Comparison of ENCODE assay signal across 11 cellular contexts in genomic region chr21:45539046-45539795, GRCh38. TPM values are rescaled to one million over a fixed set of nuclear protein-coding genes. Genes with fewer than 3 reads are reported as not detected.
DNase-seq lines count a peak whose midpoint lies in the region; ATAC-seq lines count a peak whose summit lies in the region.
"Had no signal": no experiment of that assay in that cellular context is flagged by ENCODE, and none has a peak within 500 bp of the region (broad histone marks: within the 10 kb centered on the region; RNA-seq: fewer than 3 reads in every experiment).

No MANE protein-coding gene starts in this region.

- H3K9me3 Mint-ChIP-seq in activated CD8-positive, alpha-beta memory T cell treated with anti-CD3 and anti-CD28 coated beads, Interleukin-2, amount 10 ng/mL, durations not matched to agents 7 days and 5 days (ENCODE audit: low read depth): no peaks in the 10 kb centered on the region
- H3K9me3 Mint-ChIP-seq: naive thymus-derived CD4-positive, alpha-beta T cell had no signal

- peak overlapping the region; percentile 11 for H3K27ac Mint-ChIP-seq in activated CD8-positive, alpha-beta memory T cell treated with anti-CD3 and anti-CD28 coated beads, Interleukin-2, amount 10 ng/mL, durations not matched to agents 7 days and 5 days

- peaks cover 19% of the 10 kb centered on the region for H3K4me1 Mint-ChIP-seq in activated CD8-positive, alpha-beta memory T cell treated with anti-CD3 and anti-CD28 coated beads, Interleukin-2, amount 10 ng/mL, durations not matched to agents 7 days and 5 days

- no peak overlapping the region for H3K4me3 Mint-ChIP-seq in activated CD8-positive, alpha-beta memory T cell treated with anti-CD3 and anti-CD28 coated beads, Interleukin-2, amount 10 ng/mL, durations not matched to agents 7 days and 5 days

- H3K4me3 ChIP-seq in H7 (ENCODE audit: insufficient read depth, low read depth, low read length): no peak overlapping the region
- H3K4me3 ChIP-seq: esophagus muscularis mucosa had no signal

- peaks cover 1% of the 10 kb centered on the region; the same call in 1 of the 2 replicates for H3K36me3 ChIP-seq in H7 (replicated peaks; ENCODE audit: control insufficient read depth, insufficient read depth, low read length)
- H3K36me3 ChIP-seq: esophagus muscularis mucosa had no signal

- H3K36me3 Mint-ChIP-seq in activated CD8-positive, alpha-beta memory T cell treated with anti-CD3 and anti-CD28 coated beads, Interleukin-2, amount 10 ng/mL, durations not matched to agents 7 days and 5 days: peaks cover 5% of the 10 kb centered on the region

- DNase-seq in H7 (peak; percentile 43), islet precursor cell (peak; percentile 53), GM19240 (ENCODE audit: insufficient read length, low spot score) (no peak)
- no peak for DNase-seq in activated CD8-positive, alpha-beta memory T cell treated with anti-CD3 and anti-CD28 coated beads, Interleukin-2, amount 10 ng/mL, durations not matched to agents 7 days and 5 days
- peak; percentile 2 for DNase-seq in stimulated activated naive CD8-positive, alpha-beta T cell treated with anti-CD3 and anti-CD28 coated beads, Interleukin-15, Interleukin-2, amounts not matched to agents 100 U/mL and 50 U/mL, for 24 hours
- DNase-seq: caudate nucleus, NCI-H2107 had no signal

- ATAC-seq in activated CD8-positive, alpha-beta memory T cell treated with anti-CD3 and anti-CD28 coated beads, Interleukin-2, amount 10 ng/mL, durations not matched to agents 7 days and 5 days: no peak
- no peak for ATAC-seq in stimulated activated naive CD8-positive, alpha-beta T cell treated with anti-CD3 and anti-CD28 coated beads, Interleukin-15, Interleukin-2, amounts not matched to agents 100 U/mL and 50 U/mL, for 24 hours
- ATAC-seq in GM19467 (IDR thresholded peaks at IDR 0.05; ENCODE audit: unreplicated experiment): no peak
- ATAC-seq in GM21515 (IDR thresholded peaks at IDR 0.05; ENCODE audit: unreplicated experiment): no peak
- ATAC-seq: naive thymus-derived CD4-positive, alpha-beta T cell had no signal

- no peaks in the 10 kb centered on the region for H3K27me3 ChIP-seq in H7 (ENCODE audit: control insufficient read depth, insufficient read depth, low read length)
- H3K27me3 ChIP-seq: esophagus muscularis mucosa had no signal

- CTCF ChIA-PET in activated CD8-positive, alpha-beta memory T cell treated with anti-CD3 and anti-CD28 coated beads, Interleukin-2, amount 10 ng/mL, durations not matched to agents 7 days and 5 days (lab: Charles Lee): no interaction called here

- no peaks in the 10 kb centered on the region for H3K27me3 Mint-ChIP-seq in activated CD8-positive, alpha-beta memory T cell treated with anti-CD3 and anti-CD28 coated beads, Interleukin-2, amount 10 ng/mL, durations not matched to agents 7 days and 5 days
- H3K27me3 Mint-ChIP-seq: naive thymus-derived CD4-positive, alpha-beta T cell had no signal

RNA-seq across cellular contexts. Expression of gene SLC19A1, which starts 3.0 kb away (rescaled TPM):
- 17.9 and 19.6 TPM in 2 replicates for total RNA-seq in H7 (2014; rRNA removed; shearing (Covaris generic))
- 10 to 100 TPM; 53.2 to 60.2 TPM for total RNA-seq in activated CD8-positive, alpha-beta memory T cell treated with anti-CD3 and anti-CD28 coated beads, Interleukin-2, amount 10 ng/mL, durations not matched to agents 7 days and 5 days

Comparison
In these comparisons a context has a peak if more than half of its experiments do, and no peak if none do; other contexts are left out.
1. DNase-seq: peak in H7 (single experiment), islet precursor cell (single experiment) and stimulated activated naive CD8-positive, alpha-beta T cell treated with anti-CD3 and anti-CD28 coated beads, Interleukin-15, Interleukin-2, amounts not matched to agents 100 U/mL and 50 U/mL, for 24 hours (single experiment); none in activated CD8-positive, alpha-beta memory T cell treated with anti-CD3 and anti-CD28 coated beads, Interleukin-2, amount 10 ng/mL, durations not matched to agents 7 days and 5 days (single experiment) and GM19240 (single experiment).